In the genomic region with DNA sequence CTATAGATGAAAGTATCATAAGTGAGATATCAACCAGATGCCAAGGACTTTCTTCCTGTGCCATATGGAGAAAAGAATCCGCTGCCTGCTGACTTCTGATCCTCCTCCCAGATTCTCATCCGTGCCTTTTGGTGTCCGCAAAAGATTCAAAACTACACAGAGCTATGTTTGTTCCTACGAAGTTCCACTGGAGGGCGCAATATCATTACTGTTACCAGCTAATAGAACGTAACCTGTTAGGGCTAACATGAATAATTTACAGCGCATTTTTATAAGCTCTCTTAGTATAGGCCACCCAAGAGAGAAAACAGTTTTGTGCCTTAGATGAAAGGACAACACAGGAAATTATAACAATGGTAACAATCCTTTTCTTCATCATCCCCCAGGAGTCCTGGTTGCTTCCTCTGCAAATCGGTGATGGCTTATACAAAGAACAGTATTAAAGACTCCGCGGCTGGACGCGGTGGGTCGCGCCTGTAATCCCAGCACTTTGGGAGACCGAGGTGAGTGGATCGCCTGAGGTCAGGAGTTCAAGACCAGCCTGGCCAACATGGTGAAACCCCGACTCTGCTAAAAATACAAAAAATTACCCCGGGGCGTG, we compare ENCODE assay signal across 8 cellular contexts. TPM values are rescaled to one million over a fixed set of nuclear protein-coding genes. Genes with fewer than 3 reads are reported as not detected.
DNase-seq lines count a peak whose midpoint lies in the region; ATAC-seq, FAIRE-seq and TF ChIP-seq lines count a peak whose summit lies in the region.

No MANE protein-coding gene starts in this region.

- TF ChIP-seq CTCF in LNCaP clone FGC (IDR thresholded peaks at IDR 0.05; ENCODE audit: control insufficient read depth, extremely low read depth, insufficient read depth) (peak; percentile 53), VCaP (conservative IDR thresholded peaks at IDR 0.05) (peak; percentile 50), kidney (IDR thresholded peaks at IDR 0.05; ENCODE audit: borderline replicate concordance, extremely low read depth, insufficient read depth) (peak; percentile 39)

- H3K27ac Mint-ChIP-seq in stimulated activated effector memory CD8-positive, alpha-beta T cell treated with anti-CD3 and anti-CD28 coated beads, Interleukin-12 subunit alpha, Interleukin-12 subunit beta, amount 100 ng/mL, for 72 hours, result no peak overlapping the region

- no peaks in the 10 kb centered on the region for H3K36me3 ChIP-seq in kidney (ENCODE audit: control insufficient read depth in 1 of 2, insufficient read depth in 2 of 2, low read length in 2 of 2)

- no peaks in the 10 kb centered on the region for H3K9me3 ChIP-seq in kidney (ENCODE audit: control insufficient read depth in 1 of 2, low read length in 2 of 2)

- H3K4me3 Mint-ChIP-seq in stimulated activated effector memory CD8-positive, alpha-beta T cell treated with anti-CD3 and anti-CD28 coated beads, Interleukin-12 subunit alpha, Interleukin-12 subunit beta, amount 100 ng/mL, for 72 hours, result no peak overlapping the region

- no peak overlapping the region for H3K4me3 ChIP-seq in LNCaP clone FGC (ENCODE audit: low read depth, low read length)
- no peak overlapping the region for H3K4me3 ChIP-seq in kidney (ENCODE audit: low read length in 2 of 2)

- ATAC-seq in HG02970 (IDR thresholded peaks at IDR 0.05; ENCODE audit: low FRiP score, unreplicated experiment) (no peak), GM21825 (IDR thresholded peaks at IDR 0.05; ENCODE audit: unreplicated experiment) (no peak)
- no peak for ATAC-seq in stimulated activated effector memory CD8-positive, alpha-beta T cell treated with anti-CD3 and anti-CD28 coated beads, Interleukin-12 subunit alpha, Interleukin-12 subunit beta, amount 100 ng/mL, for 72 hours

- no peaks in the 10 kb centered on the region for H3K36me3 Mint-ChIP-seq in stimulated activated effector memory CD8-positive, alpha-beta T cell treated with anti-CD3 and anti-CD28 coated beads, Interleukin-12 subunit alpha, Interleukin-12 subunit beta, amount 100 ng/mL, for 72 hours

- FAIRE-seq in kidney (lab: Jason Lieb, UNC), result no peak

- intact Hi-C loops in kidney (cut with DNase I), result no loop called here

- H3K27ac ChIP-seq in VCaP, result no peak overlapping the region
- no peak overlapping the region for H3K27ac ChIP-seq in kidney (ENCODE audit: low read depth in 2 of 2, low read length in 2 of 2)

- H3K4me1 ChIP-seq in kidney (ENCODE audit: control insufficient read depth in 1 of 2, insufficient read depth in 1 of 2, low read depth in 1 of 2, low read length in 2 of 2), result no peaks in the 10 kb centered on the region

- no peaks in the 10 kb centered on the region for H3K4me1 Mint-ChIP-seq in stimulated activated effector memory CD8-positive, alpha-beta T cell treated with anti-CD3 and anti-CD28 coated beads, Interleukin-12 subunit alpha, Interleukin-12 subunit beta, amount 100 ng/mL, for 72 hours

- no peak overlapping the region for H3K9ac ChIP-seq in kidney (ENCODE audit: low read length in 2 of 2)

- DNase-seq in NOMO-1 treated with DMSO at 0.1 percent for 48 hours (lab: John Stamatoyannopoulos, UW; ENCODE audit: unreplicated experiment), result peak; percentile 8
- DNase-seq in NOMO-1 treated with dmso at 0.1 percent for 144 hours (lab: John Stamatoyannopoulos, UW; ENCODE audit: unreplicated experiment), result no peak
- peak; percentile 8 for DNase-seq in LNCaP clone FGC (ENCODE audit: low read depth)
- no peak for DNase-seq in kidney
- no peak for DNase-seq in stimulated activated effector memory CD8-positive, alpha-beta T cell treated with anti-CD3 and anti-CD28 coated beads, Interleukin-12 subunit alpha, Interleukin-12 subunit beta, amount 100 ng/mL, for 72 hours (ENCODE audit: low spot score in 2 of 2)

- no peaks in the 10 kb centered on the region for H3K9me3 Mint-ChIP-seq in stimulated activated effector memory CD8-positive, alpha-beta T cell treated with anti-CD3 and anti-CD28 coated beads, Interleukin-12 subunit alpha, Interleukin-12 subunit beta, amount 100 ng/mL, for 72 hours

RNA-seq across cellular contexts. Expression of a gene that starts 22.8 kb away (rescaled TPM):
- total RNA-seq in kidney, result not detected
- not detected for polyA plus RNA-seq in kidney (ENCODE audit: insufficient read depth, low read depth, low replicate concordance)

RNA-seq across cellular contexts. Expression of a gene that starts 41.1 kb away (rescaled TPM):
- not detected for total RNA-seq in kidney
- polyA plus RNA-seq in kidney (ENCODE audit: insufficient read depth, low read depth, low replicate concordance), result not detected

Comparison
In these comparisons a context has a peak if more than half of its experiments do, and no peak if none do; other contexts are left out.
1. DNase-seq: peak in NOMO-1 treated with DMSO at 0.1 percent for 48 hours (single experiment) and LNCaP clone FGC (single experiment); none in NOMO-1 treated with dmso at 0.1 percent for 144 hours (single experiment), kidney (single experiment) and stimulated activated effector memory CD8-positive, alpha-beta T cell treated with anti-CD3 and anti-CD28 coated beads, Interleukin-12 subunit alpha, Interleukin-12 subunit beta, amount 100 ng/mL, for 72 hours (0 of 2).
2. Peak in every context shown above with its lines, with median percentiles within 50 percentile points of each other: CTCF ChIP-seq.